14 cellular contexts compared by ENCODE assay signal in the genomic region with DNA sequence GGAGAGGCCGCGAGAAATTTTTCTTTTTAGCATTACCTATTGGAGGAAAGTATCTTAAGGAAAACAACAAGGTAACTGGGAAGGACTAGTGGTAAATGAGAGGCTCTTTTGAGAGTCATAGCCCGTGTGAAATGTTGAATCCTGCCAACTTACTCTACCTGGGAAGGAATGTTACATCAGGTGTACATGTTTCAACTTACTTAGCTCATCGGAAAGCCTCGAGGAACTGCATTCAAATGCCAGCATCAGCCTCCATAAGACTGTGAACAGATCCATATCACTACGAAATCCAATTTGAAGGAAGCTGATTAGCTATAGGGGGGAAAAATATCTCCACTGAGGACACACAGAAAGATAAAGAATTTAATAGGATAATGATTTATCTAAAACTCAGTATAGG.
DNase-seq lines count a peak whose midpoint lies in the region; ATAC-seq and TF ChIP-seq lines count a peak whose summit lies in the region.
"Had no signal": no experiment of that assay in that cellular context is flagged by ENCODE, and none has a peak within 500 bp of the region (broad histone marks: within the 10 kb centered on the region; RNA-seq: fewer than 3 reads in every experiment).

No MANE protein-coding gene starts in this region.

- ATAC-seq in foreskin keratinocyte (no peak), GM19397 (IDR thresholded peaks at IDR 0.05; ENCODE audit: unreplicated experiment) (no peak)

- H3K4me3 ChIP-seq in epithelial cell of esophagus (ENCODE audit: low read length) = no peak overlapping the region
- H3K4me3 ChIP-seq: GM23248 had no signal

- TF ChIP-seq CTCF in epithelial cell of esophagus (IDR thresholded peaks at IDR 0.05; ENCODE audit: insufficient read depth, low read depth, low read length, missing control alignments) (no peak), foreskin keratinocyte (conservative IDR thresholded peaks at IDR 0.05) (no peak)

- no peaks in the 10 kb centered on the region for H3K4me1 ChIP-seq in foreskin keratinocyte

- DNase-seq in NCI-H82 treated with DMSO at 0.1 percent for 48 hours (lab: John Stamatoyannopoulos, UW; ENCODE audit: unreplicated experiment) (peak; percentile 76), epithelial cell of esophagus (ENCODE audit: low read depth) (peak; percentile 61), foreskin keratinocyte (peak; percentile 15 to 46), pons (ENCODE audit: low spot score) (no peak), NCI-H748 treated with DMSO at 0.1 percent for 48 hours (lab: John Stamatoyannopoulos, UW) (no peak)
- DNase-seq: C1 segment of cervical spinal cord; Calu3; CD4-positive, alpha-beta memory T cell; COR-L47; DND-41; GM23248; H7; HCEC 1CT had no signal

- no peak overlapping the region for H3K27ac ChIP-seq in foreskin keratinocyte
- H3K27ac ChIP-seq: GM23248 had no signal

- H3K27me3 ChIP-seq in foreskin keratinocyte = peaks cover 3% of the 10 kb centered on the region

Comparison
In these comparisons a context has a peak if more than half of its experiments do, and no peak if none do; other contexts are left out.
1. DNase-seq: peak in NCI-H82 treated with DMSO at 0.1 percent for 48 hours (single experiment), epithelial cell of esophagus (single experiment) and foreskin keratinocyte (2 of 2); none in pons (single experiment) and NCI-H748 treated with DMSO at 0.1 percent for 48 hours (single experiment).